Comparison of ENCODE assay signal across 19 cellular contexts in the genomic region with DNA sequence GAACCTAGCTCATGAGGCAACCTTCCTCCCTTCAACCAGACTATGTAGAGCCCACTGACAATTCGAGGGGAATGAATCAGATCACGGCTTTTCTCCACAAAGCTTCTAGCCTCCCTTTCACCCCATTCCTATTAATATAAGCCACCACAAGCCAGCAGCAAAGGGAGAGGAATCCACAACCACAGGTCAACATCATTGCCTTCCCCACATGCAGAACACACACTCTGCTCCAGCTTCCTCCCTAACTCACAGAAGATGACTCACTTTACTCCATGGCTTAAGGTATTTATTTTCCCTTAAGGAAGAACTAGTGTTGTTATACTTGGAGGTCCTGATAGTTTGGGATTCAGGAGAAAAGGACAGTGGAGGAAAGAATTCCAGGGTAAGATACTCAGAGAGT.
DNase-seq lines count a peak whose midpoint lies in the region; ATAC-seq and TF ChIP-seq lines count a peak whose summit lies in the region.
"Had no signal": no experiment of that assay in that cellular context is flagged by ENCODE, and none has a peak within 500 bp of the region (broad histone marks: within the 10 kb centered on the region; RNA-seq: fewer than 3 reads in every experiment).

No MANE protein-coding gene starts in this region.

- H3K36me3 ChIP-seq in WERI-Rb-1, result no peaks in the 10 kb centered on the region

- no peak overlapping the region for H3K4me3 ChIP-seq in AG04449 (ENCODE audit: low read depth, low read length)
- H3K4me3 ChIP-seq in HFF-Myc (replicated peaks; ENCODE audit: low read depth, low read length), result no peak overlapping the region
- H3K4me3 ChIP-seq in WERI-Rb-1 (ENCODE audit: low read depth, low read length), result no peak overlapping the region
- H3K4me3 ChIP-seq: A549, hepatocyte had no signal

- TF ChIP-seq CTCF in AG04449 (IDR thresholded peaks at IDR 0.05; ENCODE audit: insufficient read depth, low read length, missing control alignments) (no peak), HFF-Myc (IDR thresholded peaks at IDR 0.05; ENCODE audit: low read depth, low read length, missing control alignments) (no peak), foreskin keratinocyte (conservative IDR thresholded peaks at IDR 0.05) (no peak), WERI-Rb-1 (IDR thresholded peaks at IDR 0.05; ENCODE audit: low read depth, low read length) (no peak)

- ATAC-seq in foreskin keratinocyte, result peak; percentile 57
- ATAC-seq in GM21619 (IDR thresholded peaks at IDR 0.05; ENCODE audit: unreplicated experiment), result no peak
- no peak for ATAC-seq in activated T-cell treated with anti-CD3 and anti-CD28 coated beads, Interleukin-2, amount 50 U/mL, for 72 hours (replicated peaks in 1 of 2)
- ATAC-seq: A549; left colon; stimulated activated naive CD8-positive, alpha-beta T cell treated with anti-CD3 and anti-CD28 coated beads, Interleukin-15, Interleukin-2, amounts not matched to agents 100 U/mL and 50 U/mL, for 24 hours had no signal

- POLR2A ChIA-PET in AG04449 (lab: Yijun Ruan, JAX), result interaction anchor here (1.1 kb wide), 1 partner anchor 12 kb away, joined by 3 read pairs; no protein-coding TSS in a partner anchor

- H3K27ac Mint-ChIP-seq in activated T-cell treated with anti-CD3 and anti-CD28 coated beads, Interleukin-2, amount 50 U/mL, for 72 hours, result no peak overlapping the region
- H3K27ac Mint-ChIP-seq: activated naive CD8-positive, alpha-beta T cell had no signal

- H3K4me3 Mint-ChIP-seq in activated T-cell treated with anti-CD3 and anti-CD28 coated beads, Interleukin-2, amount 50 U/mL, for 72 hours, result no peak overlapping the region
- H3K4me3 Mint-ChIP-seq: activated naive CD8-positive, alpha-beta T cell had no signal

- no peaks in the 10 kb centered on the region for H3K27me3 Mint-ChIP-seq in activated T-cell treated with anti-CD3 and anti-CD28 coated beads, Interleukin-2, amount 50 U/mL, for 72 hours (ENCODE audit: low read depth)
- H3K27me3 Mint-ChIP-seq: activated naive CD8-positive, alpha-beta T cell had no signal

- no peaks in the 10 kb centered on the region for H3K36me3 Mint-ChIP-seq in activated T-cell treated with anti-CD3 and anti-CD28 coated beads, Interleukin-2, amount 50 U/mL, for 72 hours (ENCODE audit: insufficient read depth in 2 of 2)
- H3K36me3 Mint-ChIP-seq: activated naive CD8-positive, alpha-beta T cell had no signal

- CTCF ChIA-PET in AG04449 (lab: Yijun Ruan, JAX), result interaction anchor here (0.6 to 1.1 kb wide), 3 partner anchors 10 to 18 kb away, joined by 3 read pairs; no protein-coding TSS in a partner anchor

- H3K9me3 ChIP-seq in WERI-Rb-1 (ENCODE audit: severe bottlenecking), result peaks cover 3% of the 10 kb centered on the region

- no peak overlapping the region for H3K27ac ChIP-seq in foreskin keratinocyte
- H3K27ac ChIP-seq in WERI-Rb-1, result no peak overlapping the region
- H3K27ac ChIP-seq: A549, epithelial cell of prostate, hepatocyte, KMS-11 had no signal

- no peaks in the 10 kb centered on the region for H3K9me3 Mint-ChIP-seq in activated T-cell treated with anti-CD3 and anti-CD28 coated beads, Interleukin-2, amount 50 U/mL, for 72 hours

- DNase-seq in AG04449 (ENCODE audit: low read depth, low spot score) (peak; percentile 90), HFF-Myc (ENCODE audit: extremely low read depth, low read depth) (peak; percentile 78), astrocyte of the hippocampus (ENCODE audit: low read depth, low spot score) (peak; percentile 70), foreskin keratinocyte (peak in 1 of 2 donors; percentile 49), WERI-Rb-1 (no peak), SHP77 (lab: John Stamatoyannopoulos, UW) (no peak)
- no peak for DNase-seq in activated T-cell treated with anti-CD3 and anti-CD28 coated beads, Interleukin-2, amount 50 U/mL, for 72 hours
- DNase-seq: activated CD4-positive, alpha-beta T cell treated with anti-CD3 and anti-CD28 coated beads for 48 hours; left colon; NCI-H1436 treated with DMSO at 0.1 percent for 48 hours; NCI-H446 treated with DMSO at 0.1 percent for 48 hours; posterior cingulate gyrus; stimulated activated naive CD8-positive, alpha-beta T cell treated with anti-CD3 and anti-CD28 coated beads, Interleukin-15, Interleukin-2, amounts not matched to agents 100 U/mL and 50 U/mL, for 24 hours had no signal

- no peaks in the 10 kb centered on the region for H3K4me1 Mint-ChIP-seq in activated T-cell treated with anti-CD3 and anti-CD28 coated beads, Interleukin-2, amount 50 U/mL, for 72 hours (ENCODE audit: low read depth)

- H3K27me3 ChIP-seq in foreskin keratinocyte, result no peaks in the 10 kb centered on the region
- H3K27me3 ChIP-seq in WERI-Rb-1 (ENCODE audit: insufficient read depth, low read depth, severe bottlenecking), result peaks cover 94% of the 10 kb centered on the region

- no peaks in the 10 kb centered on the region for H3K4me1 ChIP-seq in foreskin keratinocyte
- H3K4me1 ChIP-seq: A549 had no signal

Comparison
In these comparisons a context has a peak if more than half of its experiments do, and no peak if none do; other contexts are left out.
1. DNase-seq: peak in AG04449 (single experiment), HFF-Myc (single experiment) and astrocyte of the hippocampus (single experiment); none in WERI-Rb-1 (single experiment), SHP77 (0 of 2) and activated T-cell treated with anti-CD3 and anti-CD28 coated beads, Interleukin-2, amount 50 U/mL, for 72 hours (0 of 2).